In the genomic region with DNA sequence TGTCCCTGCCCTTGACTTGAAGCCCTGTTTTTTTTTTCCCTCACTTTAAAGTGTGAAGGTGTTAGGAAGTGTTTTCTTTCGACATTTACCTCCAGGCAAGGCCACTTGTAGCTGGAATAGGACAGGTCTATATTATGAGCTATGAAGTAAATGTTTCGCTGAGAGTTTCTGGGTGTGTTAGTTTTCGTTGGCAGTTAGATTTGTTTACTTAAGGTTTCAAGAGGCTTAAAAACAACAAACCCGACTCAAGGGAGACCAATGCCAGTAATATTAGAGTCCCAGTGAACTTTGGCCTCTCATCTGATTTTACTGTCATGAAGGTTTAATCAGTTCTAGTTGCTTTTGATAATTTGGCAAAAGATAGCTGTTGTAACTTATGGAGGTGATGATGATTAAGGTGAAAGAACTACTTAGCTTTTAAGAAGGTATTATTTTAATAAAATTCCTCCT, we compare ENCODE assay signal across 13 cellular contexts. TPM values are rescaled to one million over a fixed set of nuclear protein-coding genes. Genes with fewer than 3 reads are reported as not detected.
A peak's percentile ranks its signal among the peaks of the same experiment; 100 is the strongest.
DNase-seq lines count a peak whose midpoint lies in the region; TF ChIP-seq lines count a peak whose summit lies in the region.
"Had no signal": no experiment of that assay in that cellular context is flagged by ENCODE, and none has a peak within 500 bp of the region (broad histone marks: within the 10 kb centered on the region; RNA-seq: fewer than 3 reads in every experiment).

No MANE protein-coding gene starts in this region.

- peaks cover 32% of the 10 kb centered on the region for H3K79me2 ChIP-seq in hepatocyte

- POLR2A ChIA-PET in CD4-positive, alpha-beta memory T cell (lab: Charles Lee; ENCODE audit: partially characterized antibody): no interaction called here

- H3K9me3 Mint-ChIP-seq in type B pancreatic cell: no peaks in the 10 kb centered on the region
- H3K9me3 Mint-ChIP-seq in CD4-positive, alpha-beta memory T cell: peaks cover 0 to 1% (median 0%) of the 10 kb centered on the region in 8 donors

- DNase-seq in NCI-H1092 treated with DMSO at 0.1 percent for 48 hours (lab: John Stamatoyannopoulos, UW) (peak; percentile 26), NCI-H1092 (lab: John Stamatoyannopoulos, UW) (no peak), SK-N-MC (ENCODE audit: low read depth, low spot score) (no peak), hepatocyte (ENCODE audit: low spot score) (peak; percentile 69), type B pancreatic cell (ENCODE audit: extremely low spot score, unreplicated experiment) (no peak), cardiac septum (ENCODE audit: low spot score) (no peak), NCI-H1694 treated with DMSO at 0.1 percent for 48 hours (lab: John Stamatoyannopoulos, UW) (no peak)
- no peak for DNase-seq in CD4-positive, alpha-beta memory T cell
- DNase-seq: activated CD4-positive, alpha-beta T cell treated with anti-CD3 and anti-CD28 coated beads for 48 hours; adrenal gland; hypothalamus; NK-92 treated with Interleukin-12 subunit alpha and Interleukin-12 subunit beta, amount 100 ng/mL, for 24 hours; psoas muscle had no signal

- 0 out of 2 replicates have a peak overlapping the region, but pooled peaks have one; percentile 3 for H3K27ac ChIP-seq in SK-N-MC
- peak overlapping the region; percentile 95 for H3K27ac ChIP-seq in hepatocyte
- no peak overlapping the region for H3K27ac ChIP-seq in CD4-positive, alpha-beta memory T cell (ENCODE audit: low read depth, low read length)
- H3K27ac ChIP-seq: adrenal gland, psoas muscle had no signal

- CTCF ChIA-PET in CD4-positive, alpha-beta memory T cell (lab: Charles Lee; ENCODE audit: partially characterized antibody): no interaction called here

- TF ChIP-seq CTCF in hepatocyte (IDR thresholded peaks at IDR 0.05; ENCODE audit: poor library complexity): no peak
- TF ChIP-seq CTCF in type B pancreatic cell (conservative IDR thresholded peaks at IDR 0.05): no peak

- no peaks in the 10 kb centered on the region for H3K36me3 Mint-ChIP-seq in type B pancreatic cell
- no peaks in the 10 kb centered on the region for H3K36me3 Mint-ChIP-seq in CD4-positive, alpha-beta memory T cell

- no peak overlapping the region for H3K9ac ChIP-seq in SK-N-MC (ENCODE audit: insufficient read length)

- H3K27me3 ChIP-seq in hepatocyte: no peaks in the 10 kb centered on the region
- H3K27me3 ChIP-seq in CD4-positive, alpha-beta memory T cell (ENCODE audit: insufficient read depth, low read length): no peaks in the 10 kb centered on the region
- H3K27me3 ChIP-seq: adrenal gland had no signal

- no peaks in the 10 kb centered on the region for H3K9me3 ChIP-seq in SK-N-MC (ENCODE audit: low read depth, low read length)
- H3K9me3 ChIP-seq in hepatocyte (ENCODE audit: low read depth): no peaks in the 10 kb centered on the region
- no peaks in the 10 kb centered on the region for H3K9me3 ChIP-seq in CD4-positive, alpha-beta memory T cell (ENCODE audit: control insufficient read depth in 1 of 2, low read length in 2 of 2)
- H3K9me3 ChIP-seq: adrenal gland, psoas muscle had no signal

- H3K27ac Mint-ChIP-seq in type B pancreatic cell: peak overlapping the region; percentile 94
- H3K27ac Mint-ChIP-seq in CD4-positive, alpha-beta memory T cell: no peak overlapping the region

- no peak overlapping the region for H2AFZ ChIP-seq in hepatocyte

- intact Hi-C loops in cardiac septum (cut with DNase I): no loop called here
- intact Hi-C loops in CD4-positive, alpha-beta memory T cell (cut with micrococcal nuclease): no loop called here

- WGBS in hepatocyte (ENCODE audit: low lambda C conversion rate, missing lambda C conversion rate): 16% methylated on average over 4 of the region's 4 CpGs

- no peak overlapping the region for H3K4me3 ChIP-seq in SK-N-MC
- no peak overlapping the region for H3K4me3 ChIP-seq in hepatocyte
- no peak overlapping the region for H3K4me3 ChIP-seq in CD4-positive, alpha-beta memory T cell (ENCODE audit: low read length in 2 of 2)
- H3K4me3 ChIP-seq: adrenal gland, psoas muscle had no signal

- peaks cover 46% of the 10 kb centered on the region for H3K4me1 ChIP-seq in hepatocyte (ENCODE audit: insufficient read depth)
- H3K4me1 ChIP-seq in CD4-positive, alpha-beta memory T cell (ENCODE audit: insufficient read depth, low read length): no peaks in the 10 kb centered on the region
- H3K4me1 ChIP-seq: adrenal gland, psoas muscle had no signal

- H3K4me2 ChIP-seq in hepatocyte: peak overlapping the region; percentile 43

- H3K36me3 ChIP-seq in SK-N-MC (ENCODE audit: insufficient read depth, low read length) (0 out of 2 replicates have a peak, but pooled peaks cover 3% of the 10 kb centered on the region), hepatocyte (replicated peaks; ENCODE audit: insufficient read depth, low read depth) (no peaks in the 10 kb centered on the region)
- no peaks in the 10 kb centered on the region for H3K36me3 ChIP-seq in CD4-positive, alpha-beta memory T cell (ENCODE audit: insufficient read depth, low read length)
- H3K36me3 ChIP-seq: adrenal gland had no signal

- no peaks in the 10 kb centered on the region for H4K20me1 ChIP-seq in hepatocyte (ENCODE audit: insufficient read depth, poor library complexity, severe bottlenecking)

- H3K4me3 Mint-ChIP-seq in type B pancreatic cell: peak overlapping the region; percentile 71
- no peak overlapping the region for H3K4me3 Mint-ChIP-seq in CD4-positive, alpha-beta memory T cell

- no peaks in the 10 kb centered on the region for H3K9me2 ChIP-seq in hepatocyte (replicated peaks; ENCODE audit: insufficient read depth)

- peaks cover 18% of the 10 kb centered on the region for H3K4me1 Mint-ChIP-seq in type B pancreatic cell (ENCODE audit: unreplicated experiment)
- H3K4me1 Mint-ChIP-seq in CD4-positive, alpha-beta memory T cell: no peaks in the 10 kb centered on the region

- no peaks in the 10 kb centered on the region for H3K27me3 Mint-ChIP-seq in type B pancreatic cell
- H3K27me3 Mint-ChIP-seq in CD4-positive, alpha-beta memory T cell: no peaks in the 10 kb centered on the region

RNA-seq across cellular contexts. Expression of a gene that starts 25.2 kb away (rescaled TPM):
- total RNA-seq in hepatocyte (119 and 140 TPM in 2 replicates), type B pancreatic cell (ENCODE audit: low replicate concordance) (57.5 and 135 TPM in 2 replicates), cardiac septum (0.51 TPM)
- 49.6 and 72.7 TPM in 2 replicates for polyA plus RNA-seq in hepatocyte
- 1 to 10 TPM; 4.9 to 6.0 TPM for total RNA-seq in CD4-positive, alpha-beta memory T cell
- under 1 TPM in 1 of 2 donors, not detected in 1; 0.13 TPM for polyA plus RNA-seq in CD4-positive, alpha-beta memory T cell

RNA-seq across cellular contexts. Expression of a gene that starts 42.2 kb away (rescaled TPM):
- total RNA-seq in hepatocyte: 51.9 and 55.1 TPM in 2 replicates
- 22.2 and 24.8 TPM in 2 replicates for polyA plus RNA-seq in hepatocyte
- 23.6 and 40.7 TPM in 2 replicates for total RNA-seq in type B pancreatic cell (ENCODE audit: low replicate concordance)
- 11.1 TPM for total RNA-seq in cardiac septum
- 10 to 100 TPM; 44.4 to 48.0 TPM for total RNA-seq in CD4-positive, alpha-beta memory T cell
- polyA plus RNA-seq in CD4-positive, alpha-beta memory T cell: 10 to 100 TPM; 18.3 to 21.0 TPM

Comparison
In these comparisons a context has a peak if more than half of its experiments do, and no peak if none do; other contexts are left out.
1. DNase-seq: peak in NCI-H1092 treated with DMSO at 0.1 percent for 48 hours (single experiment) and hepatocyte (single experiment); none in NCI-H1092 (single experiment), SK-N-MC (single experiment), type B pancreatic cell (single experiment), cardiac septum (single experiment), CD4-positive, alpha-beta memory T cell (0 of 5) and NCI-H1694 treated with DMSO at 0.1 percent for 48 hours (single experiment).